21 cellular contexts compared by ENCODE assay signal in the genomic region with DNA sequence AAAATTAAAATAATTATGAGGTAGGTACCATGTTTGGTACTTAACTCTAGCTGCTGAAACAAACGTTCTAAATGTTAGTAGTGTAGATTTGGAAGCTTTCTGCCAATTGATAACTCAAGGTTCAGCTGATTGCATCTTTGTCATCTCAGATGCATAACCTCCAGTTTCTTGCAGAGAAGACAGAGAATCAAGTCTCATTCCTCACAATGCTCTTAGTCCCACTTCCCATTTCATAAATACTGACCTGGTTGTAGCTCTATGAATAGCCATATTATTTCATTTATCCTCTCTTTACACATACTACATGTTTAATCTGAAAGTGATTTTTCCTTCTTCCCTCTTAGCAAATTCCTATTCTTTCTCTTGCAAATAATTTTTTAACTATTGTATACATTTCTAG.
"Had no signal": no experiment of that assay in that cellular context is flagged by ENCODE, and none has a peak within 500 bp of the region (broad histone marks: within the 10 kb centered on the region; RNA-seq: fewer than 3 reads in every experiment).

No MANE protein-coding gene starts in this region.

- H3K27me3 ChIP-seq: ovary, sigmoid colon, testis, vagina had no signal

- H3K27ac Mint-ChIP-seq: memory B cell; naive thymus-derived CD4-positive, alpha-beta T cell; stimulated activated effector memory CD8-positive, alpha-beta T cell treated with anti-CD3 and anti-CD28 coated beads, Interleukin-12 subunit alpha, Interleukin-12 subunit beta, amount 100 ng/mL, for 72 hours had no signal

- H3K4me3 ChIP-seq: coronary artery, lung, mucosa of descending colon, ovary, psoas muscle, sigmoid colon, testis, vagina had no signal

- DNase-seq: hypothalamus; mucosa of descending colon; naive thymus-derived CD4-positive, alpha-beta T cell; occipital lobe; ovary; posterior cingulate gyrus; psoas muscle; right cardiac atrium; sigmoid colon; stimulated activated CD4-positive, alpha-beta T cell treated with anti-CD3 and anti-CD28 coated beads, Interleukin-2, amount 100 ng/mL, for 24 hours; stimulated activated CD4-positive, alpha-beta T cell treated with anti-CD3 and anti-CD28 coated beads, Interleukin-4, amount 100 ng/mL, for 24 hours; stimulated activated naive CD8-positive, alpha-beta T cell treated with anti-CD3 and anti-CD28 coated beads, Interleukin-15, Interleukin-2, amounts not matched to agents 100 U/mL and 50 U/mL, for 24 hours; substantia nigra; testis; trophoblast cell had no signal

- ATAC-seq: left lobe of liver; mucosa of descending colon; psoas muscle; right cardiac atrium; stimulated activated effector memory CD8-positive, alpha-beta T cell treated with anti-CD3 and anti-CD28 coated beads, Interleukin-12 subunit alpha, Interleukin-12 subunit beta, amount 100 ng/mL, for 72 hours; stimulated activated naive CD8-positive, alpha-beta T cell treated with anti-CD3 and anti-CD28 coated beads, Interleukin-15, Interleukin-2, amounts not matched to agents 100 U/mL and 50 U/mL, for 24 hours had no signal

- H3K27me3 Mint-ChIP-seq: memory B cell; naive thymus-derived CD4-positive, alpha-beta T cell had no signal

- H3K4me3 Mint-ChIP-seq: memory B cell; naive thymus-derived CD4-positive, alpha-beta T cell; stimulated activated effector memory CD8-positive, alpha-beta T cell treated with anti-CD3 and anti-CD28 coated beads, Interleukin-12 subunit alpha, Interleukin-12 subunit beta, amount 100 ng/mL, for 72 hours had no signal

- H3K36me3 ChIP-seq: ovary, sigmoid colon, vagina had no signal

- H3K9me3 Mint-ChIP-seq: stimulated activated effector memory CD8-positive, alpha-beta T cell treated with anti-CD3 and anti-CD28 coated beads, Interleukin-12 subunit alpha, Interleukin-12 subunit beta, amount 100 ng/mL, for 72 hours had no signal

- H3K27ac ChIP-seq: coronary artery, ovary, psoas muscle, sigmoid colon, testis, vagina had no signal

- H3K9me3 ChIP-seq: mucosa of descending colon, ovary, psoas muscle, sigmoid colon, testis, vagina had no signal

- H3K36me3 Mint-ChIP-seq: naive thymus-derived CD4-positive, alpha-beta T cell; stimulated activated effector memory CD8-positive, alpha-beta T cell treated with anti-CD3 and anti-CD28 coated beads, Interleukin-12 subunit alpha, Interleukin-12 subunit beta, amount 100 ng/mL, for 72 hours had no signal

- H3K4me1 ChIP-seq: psoas muscle, testis, vagina had no signal
